ENCODE assay signal across 19 cellular contexts in the genomic region with DNA sequence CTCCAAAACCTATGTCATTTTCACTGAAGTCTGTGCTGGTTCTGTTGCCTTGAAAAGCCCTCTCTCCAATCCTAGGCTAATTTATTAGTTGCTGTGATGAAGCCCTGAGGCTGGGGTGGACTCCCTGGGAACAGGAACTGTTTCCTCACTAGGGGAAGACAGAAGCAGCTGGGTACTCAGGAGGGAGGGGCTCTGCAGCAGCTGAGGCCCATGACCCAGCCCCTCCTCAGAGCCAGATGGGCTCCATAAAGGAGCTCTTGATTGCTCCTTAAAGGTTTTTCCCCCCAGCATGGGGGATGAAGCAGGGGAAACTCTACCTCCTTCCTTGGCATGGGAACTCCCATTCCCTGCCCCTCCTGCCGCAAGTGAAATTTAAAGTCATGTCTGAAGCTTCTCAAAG. TPM values are rescaled to one million over a fixed set of nuclear protein-coding genes. Genes with fewer than 3 reads are reported as not detected.
"Had no signal": no experiment of that assay in that cellular context is flagged by ENCODE, and none has a peak within 500 bp of the region (broad histone marks: within the 10 kb centered on the region; RNA-seq: fewer than 3 reads in every experiment).

No MANE protein-coding gene starts in this region.

- H3K27me3 ChIP-seq: testis had no signal

- H3K4me3 ChIP-seq: dorsolateral prefrontal cortex, hepatocyte, sigmoid colon, stomach, testis, upper lobe of left lung had no signal

- H3K27ac Mint-ChIP-seq: activated CD4-positive, alpha-beta T cell treated with anti-CD3 and anti-CD28 coated beads, Interleukin-2, amount 10 ng/mL, durations not matched to agents 24 days and 14 days; activated CD8-positive, alpha-beta T cell treated with anti-CD3 and anti-CD28 coated beads, Interleukin-2, amount 10 ng/mL, durations not matched to agents 7 days and 5 days; activated naive CD4-positive, alpha-beta T cell treated with anti-CD3 and anti-CD28 coated beads, Interleukin-2, amount 50 U/mL, for 72 hours; activated T-cell treated with anti-CD3 and anti-CD28 coated beads, Interleukin-2, amount 50 U/mL, for 72 hours; nephron had no signal

- DNase-seq: activated CD4-positive, alpha-beta T cell treated with anti-CD3 and anti-CD28 coated beads, Interleukin-2, amount 10 ng/mL, durations not matched to agents 24 days and 14 days; activated CD4-positive, CD25-positive, alpha-beta regulatory T cell; activated CD8-positive, alpha-beta memory T cell treated with anti-CD3 and anti-CD28 coated beads, Interleukin-2, amount 50 U/mL, for 4 hours; activated CD8-positive, alpha-beta T cell treated with anti-CD3 and anti-CD28 coated beads, Interleukin-2, amount 10 ng/mL, durations not matched to agents 7 days and 5 days; activated gamma-delta T cell; activated T-cell treated with anti-CD3 and anti-CD28 coated beads, Interleukin-2, amount 50 U/mL, for 72 hours; dorsolateral prefrontal cortex; left ventricle myocardium superior; mesenchymal stem cell; sigmoid colon; stimulated activated CD4-positive, alpha-beta T cell treated with anti-CD3 and anti-CD28 coated beads, Interleukin-1b, Interleukin-23, amount 100 ng/mL, for 48 hours; stomach; testis; upper lobe of left lung had no signal

- H3K9me3 Mint-ChIP-seq: nephron had no signal

- H3K4me2 ChIP-seq: hepatocyte had no signal

- ATAC-seq: activated CD8-positive, alpha-beta T cell treated with anti-CD3 and anti-CD28 coated beads, Interleukin-2, amount 10 ng/mL, durations not matched to agents 7 days and 5 days; activated naive CD4-positive, alpha-beta T cell treated with anti-CD3 and anti-CD28 coated beads, Interleukin-2, amount 50 U/mL, for 72 hours; activated T-cell treated with anti-CD3 and anti-CD28 coated beads, Interleukin-2, amount 50 U/mL, for 72 hours; esophagus mucosa; left ventricle myocardium superior had no signal

- H3K4me3 Mint-ChIP-seq: activated CD4-positive, alpha-beta T cell treated with anti-CD3 and anti-CD28 coated beads, Interleukin-2, amount 10 ng/mL, durations not matched to agents 24 days and 14 days; activated CD8-positive, alpha-beta T cell treated with anti-CD3 and anti-CD28 coated beads, Interleukin-2, amount 10 ng/mL, durations not matched to agents 7 days and 5 days; activated T-cell treated with anti-CD3 and anti-CD28 coated beads, Interleukin-2, amount 50 U/mL, for 72 hours had no signal

- H3K79me2 ChIP-seq: hepatocyte had no signal

- H3K36me3 ChIP-seq: sigmoid colon, stomach, upper lobe of left lung had no signal

- H3K4me1 Mint-ChIP-seq: nephron had no signal

- H3K27ac ChIP-seq: dorsolateral prefrontal cortex, hepatocyte, sigmoid colon, stomach, testis, upper lobe of left lung had no signal

RNA-seq across cellular contexts. Expression of a gene that starts 3.4 kb away (rescaled TPM):
- total RNA-seq: activated CD4-positive, alpha-beta T cell treated with anti-CD3 and anti-CD28 coated beads, Interleukin-2, amount 10 ng/mL, durations not matched to agents 24 days and 14 days; esophagus mucosa; left ventricle myocardium superior; T-helper 2 cell treated with Interferon-gamma antibody and Interleukin-4, amounts not matched to agents 100 ng/mL and 5 ng/mL, for 36 hours had no signal
